In the genomic region with DNA sequence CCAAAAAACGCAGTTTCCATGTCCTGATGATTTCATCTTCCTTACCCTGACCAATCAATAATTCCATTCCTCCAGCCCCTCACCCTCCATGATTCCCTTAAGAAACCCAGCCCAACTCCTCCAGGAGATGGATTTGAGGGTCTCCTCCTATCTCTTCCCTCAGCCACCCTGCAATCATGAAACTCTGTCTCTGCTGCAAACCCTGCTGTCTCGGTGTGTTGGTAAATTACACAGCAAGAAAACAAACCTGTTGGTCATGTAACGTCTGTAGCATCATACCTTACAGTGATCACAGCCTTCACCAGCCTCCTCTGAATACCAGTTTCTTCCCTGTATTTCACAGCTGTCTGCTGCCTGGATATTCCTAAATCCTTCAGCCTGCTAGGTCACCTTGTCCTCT, we compare ENCODE assay signal across 21 cellular contexts.
"Had no signal": no experiment of that assay in that cellular context is flagged by ENCODE, and none has a peak within 500 bp of the region (broad histone marks: within the 10 kb centered on the region; RNA-seq: fewer than 3 reads in every experiment).

No MANE protein-coding gene starts in this region.

- H3K27me3 ChIP-seq: SJSA1 had no signal

- DNase-seq: Karpas-422, KG1, MG63, NCI-H1092, NCI-H1105 treated with DMSO at 0.1 percent for 48 hours, NCI-H1417 treated with DMSO at 0.1 percent for 48 hours, NCI-H146, NCI-H1694 treated with DMSO at 0.1 percent for 48 hours, NCI-H1930, NCI-H2081, NCI-H2107, NCI-H2227 treated with DMSO at 0.1 percent for 48 hours, NCI-H524 treated with DMSO at 0.1 percent for 48 hours, NCI-H69, NCI-H774, Right ventricle myocardium superior, RPMI8226, SIG-M5 had no signal

- H3K27ac ChIP-seq: SJSA1, SK-N-MC had no signal

- FAIRE-seq: RCC 7860 had no signal

- H3K36me3 ChIP-seq: MG63, SJSA1 had no signal

- H3K9me3 ChIP-seq: SJSA1 had no signal

- H3K4me1 ChIP-seq: SJSA1 had no signal

- H3K4me3 ChIP-seq: MG63, SJSA1, SK-N-MC had no signal
